In genomic region chr10:125084191-125085186, GRCh38 we compare ENCODE assay signal across 8 cellular contexts.
A peak's percentile ranks its signal among the peaks of the same experiment; 100 is the strongest.
DNase-seq lines count a peak whose midpoint lies in the region; ATAC-seq and TF ChIP-seq lines count a peak whose summit lies in the region.

No MANE protein-coding gene starts in this region.

- TF ChIP-seq POLR2A in breast epithelium (IDR thresholded peaks at IDR 0.05) (no peak), vagina (IDR thresholded peaks at IDR 0.05) (no peak)

- H3K27ac ChIP-seq in breast epithelium (peak overlapping the region; percentile 77 to 88), layer of hippocampus (ENCODE audit: low read depth, low read length) (peak overlapping the region; percentile 0), vagina (peak overlapping the region; percentile 52)

- no peaks in the 10 kb centered on the region for H3K36me3 ChIP-seq in breast epithelium
- no peaks in the 10 kb centered on the region for H3K36me3 ChIP-seq in vagina

- H3K4me1 ChIP-seq in breast epithelium (peaks cover 0 to 4% of the 10 kb centered on the region in 2 donors), vagina (peaks cover 54% of the 10 kb centered on the region)

- TF ChIP-seq CTCF in breast epithelium (IDR thresholded peaks at IDR 0.05): no peak
- no peak for TF ChIP-seq CTCF in vagina (IDR thresholded peaks at IDR 0.05)

- peak; percentile 13 for DNase-seq in NCI-H2227 (lab: John Stamatoyannopoulos, UW; ENCODE audit: unreplicated experiment)
- no peak for DNase-seq in NCI-H2227 treated with DMSO at 0.1 percent for 48 hours (lab: John Stamatoyannopoulos, UW)
- peak; percentile 59 to 87 for DNase-seq in breast epithelium (ENCODE audit: low spot score in 2 of 2)
- DNase-seq in vagina (ENCODE audit: extremely low spot score in 2 of 2): no peak
- DNase-seq in GM19238 (ENCODE audit: insufficient read length, low spot score): no peak
- no peak for DNase-seq in NCI-H69 (lab: John Stamatoyannopoulos, UW)

- H3K4me3 ChIP-seq in breast epithelium: no peak overlapping the region
- H3K4me3 ChIP-seq in vagina: no peak overlapping the region

- H3K9me3 ChIP-seq in breast epithelium (no peaks in the 10 kb centered on the region), vagina (no peaks in the 10 kb centered on the region)

- no peaks in the 10 kb centered on the region for H3K27me3 ChIP-seq in breast epithelium
- H3K27me3 ChIP-seq in layer of hippocampus (ENCODE audit: control insufficient read depth, insufficient read depth, low read length): no peaks in the 10 kb centered on the region
- H3K27me3 ChIP-seq in vagina: no peaks in the 10 kb centered on the region

- intact Hi-C loops in breast epithelium (cut with DNase I; ENCODE audit: low total_unique reads): no loop called here
- intact Hi-C loops in vagina (cut with DNase I): no loop called here

- no peak for ATAC-seq in GM18870 (IDR thresholded peaks at IDR 0.05; ENCODE audit: unreplicated experiment)

Comparison
In these comparisons a context has a peak if more than half of its experiments do, and no peak if none do; other contexts are left out.
1. DNase-seq: peak in NCI-H2227 (single experiment) and breast epithelium (2 of 2); none in NCI-H2227 treated with DMSO at 0.1 percent for 48 hours (single experiment), vagina (0 of 2), GM19238 (single experiment) and NCI-H69 (single experiment).
2. H3K27ac ChIP-seq: peak in every context shown above with its lines; median percentile 82 in breast epithelium; 52 in vagina; 0 in layer of hippocampus.